8 cellular contexts compared by ENCODE assay signal in genomic region chr9:113876806-113877236, GRCh38. TPM values are rescaled to one million over a fixed set of nuclear protein-coding genes. Genes with fewer than 3 reads are reported as not detected.
DNase-seq lines count a peak whose midpoint lies in the region; ATAC-seq and TF ChIP-seq lines count a peak whose summit lies in the region.

No MANE protein-coding gene starts in this region.

- no peaks in the 10 kb centered on the region for H3K9me3 ChIP-seq in HUES6 (ENCODE audit: control insufficient read depth, insufficient read depth, low read depth, low read length)

- H3K36me3 ChIP-seq in HUES6 (ENCODE audit: control insufficient read depth, insufficient read depth, low read length) = no peaks in the 10 kb centered on the region

- H3K27ac Mint-ChIP-seq in CD14-positive monocyte (peak overlapping the region in 6 of 7 donors; percentile 2 to 88 (median 66)), immature natural killer cell (peak overlapping the region in 5 of 6 donors; percentile 77 to 93 (median 83))
- H3K27ac Mint-ChIP-seq in activated T-helper 17 cell treated with anti-CD3 and anti-CD28 coated beads, Interleukin-2, amount 50 U/mL, for 72 hours = peak overlapping the region; percentile 62
- H3K27ac Mint-ChIP-seq in stimulated activated naive CD8-positive, alpha-beta T cell treated with anti-CD3 and anti-CD28 coated beads, Interleukin-15, amount 100 ng/mL, for 72 hours = peak overlapping the region; percentile 71 to 95

- H3K9me3 Mint-ChIP-seq in CD14-positive monocyte (peaks cover 0 to 1% (median 0%) of the 10 kb centered on the region in 7 donors), immature natural killer cell (no peaks in the 10 kb centered on the region)
- H3K9me3 Mint-ChIP-seq in activated T-helper 17 cell treated with anti-CD3 and anti-CD28 coated beads, Interleukin-2, amount 50 U/mL, for 72 hours = no peaks in the 10 kb centered on the region
- H3K9me3 Mint-ChIP-seq in stimulated activated naive CD8-positive, alpha-beta T cell treated with anti-CD3 and anti-CD28 coated beads, Interleukin-15, amount 100 ng/mL, for 72 hours = no peaks in the 10 kb centered on the region

- TF ChIP-seq CTCF in CD14-positive monocyte (IDR thresholded peaks at IDR 0.05) = peak; percentile 67

- peaks cover 13% of the 10 kb centered on the region for H3K4me1 Mint-ChIP-seq in CD14-positive monocyte
- H3K4me1 Mint-ChIP-seq in activated T-helper 17 cell treated with anti-CD3 and anti-CD28 coated beads, Interleukin-2, amount 50 U/mL, for 72 hours = peaks cover 6% of the 10 kb centered on the region
- peaks cover 11 to 30% of the 10 kb centered on the region in 2 donors for H3K4me1 Mint-ChIP-seq in immature natural killer cell
- H3K4me1 Mint-ChIP-seq in stimulated activated naive CD8-positive, alpha-beta T cell treated with anti-CD3 and anti-CD28 coated beads, Interleukin-15, amount 100 ng/mL, for 72 hours = peaks cover 7% of the 10 kb centered on the region

- H3K27me3 Mint-ChIP-seq in CD14-positive monocyte (ENCODE audit: low read depth in 3 of 3) (peaks cover 12 to 26% (median 14%) of the 10 kb centered on the region in 3 donors), immature natural killer cell (ENCODE audit: low read depth in 3 of 3) (peaks cover 0 to 2% (median 1%) of the 10 kb centered on the region in 3 donors)
- peaks cover 16% of the 10 kb centered on the region for H3K27me3 Mint-ChIP-seq in activated T-helper 17 cell treated with anti-CD3 and anti-CD28 coated beads, Interleukin-2, amount 50 U/mL, for 72 hours
- peaks cover 43% of the 10 kb centered on the region for H3K27me3 Mint-ChIP-seq in stimulated activated naive CD8-positive, alpha-beta T cell treated with anti-CD3 and anti-CD28 coated beads, Interleukin-15, amount 100 ng/mL, for 72 hours

- no peaks in the 10 kb centered on the region for H3K27me3 ChIP-seq in HUES6 (ENCODE audit: control insufficient read depth, insufficient read depth, low read length)

- intact Hi-C loops in CD14-positive monocyte (cut with micrococcal nuclease) = loop anchor here (2.0 to 5.0 kb wide), 2 partner anchors 70 kb away; no protein-coding TSS in a partner anchor

- H3K4me1 ChIP-seq in HUES6 (ENCODE audit: control insufficient read depth, insufficient read depth, low read length) = peaks cover 17% of the 10 kb centered on the region

- H3K4me3 ChIP-seq in HUES6 (ENCODE audit: low read depth, low read length) = peak overlapping the region; percentile 77

- peak overlapping the region; percentile 97; the same call in 1 of the 2 replicates for H3K27ac ChIP-seq in HUES6 (ENCODE audit: low read depth, low read length)

- ATAC-seq in activated T-helper 17 cell treated with anti-CD3 and anti-CD28 coated beads, Interleukin-2, amount 50 U/mL, for 72 hours (replicated peaks) = no peak
- no peak for ATAC-seq in stimulated activated naive CD8-positive, alpha-beta T cell treated with anti-CD3 and anti-CD28 coated beads, Interleukin-15, amount 100 ng/mL, for 72 hours
- ATAC-seq in GM19328 (IDR thresholded peaks at IDR 0.05; ENCODE audit: unreplicated experiment) (no peak), GM19351 (IDR thresholded peaks at IDR 0.05; ENCODE audit: unreplicated experiment) (no peak)
- ATAC-seq in activated CD4-positive, CD25-positive, alpha-beta regulatory T cell treated with anti-CD3 and anti-CD28 coated beads, Interleukin-2, amount 50 U/mL, for 24 hours = no peak

- DNase-seq in CD14-positive monocyte (ENCODE audit: low spot score) = no peak
- peak in 1 of 3 donors; percentile 17 for DNase-seq in immature natural killer cell
- no peak for DNase-seq in stimulated activated naive CD8-positive, alpha-beta T cell treated with anti-CD3 and anti-CD28 coated beads, Interleukin-15, amount 100 ng/mL, for 72 hours

- H3K4me3 Mint-ChIP-seq in CD14-positive monocyte (peak overlapping the region; percentile 96 to 99), immature natural killer cell (peak overlapping the region; percentile 94 to 100 (median 95))
- H3K4me3 Mint-ChIP-seq in activated T-helper 17 cell treated with anti-CD3 and anti-CD28 coated beads, Interleukin-2, amount 50 U/mL, for 72 hours = peak overlapping the region; percentile 90
- H3K4me3 Mint-ChIP-seq in stimulated activated naive CD8-positive, alpha-beta T cell treated with anti-CD3 and anti-CD28 coated beads, Interleukin-15, amount 100 ng/mL, for 72 hours = peak overlapping the region; percentile 84 to 93

- H3K9ac ChIP-seq in HUES6 (ENCODE audit: low read length) = peak overlapping the region; percentile 58

- H3K36me3 Mint-ChIP-seq in CD14-positive monocyte (peaks cover 0 to 2% of the 10 kb centered on the region in 2 donors), immature natural killer cell (no peaks in the 10 kb centered on the region)
- H3K36me3 Mint-ChIP-seq in activated T-helper 17 cell treated with anti-CD3 and anti-CD28 coated beads, Interleukin-2, amount 50 U/mL, for 72 hours (ENCODE audit: low read depth) = peaks cover 6% of the 10 kb centered on the region

RNA-seq across cellular contexts. Expression of gene ZNF618, which starts 0.7 kb away (rescaled TPM):
- under 1 TPM; 0.53 to 0.78 TPM for polyA plus RNA-seq in CD14-positive monocyte
- total RNA-seq in activated T-helper 17 cell treated with anti-CD3 and anti-CD28 coated beads, Interleukin-2, amount 50 U/mL, for 72 hours = under 1 TPM in 1 of 2 donors, not detected in 1; 0.04 TPM
- polyA plus RNA-seq in immature natural killer cell = 1 to 10 TPM; 1.4 to 4.1 (median 3.9) TPM
